17 cellular contexts compared by ENCODE assay signal in the genomic region with DNA sequence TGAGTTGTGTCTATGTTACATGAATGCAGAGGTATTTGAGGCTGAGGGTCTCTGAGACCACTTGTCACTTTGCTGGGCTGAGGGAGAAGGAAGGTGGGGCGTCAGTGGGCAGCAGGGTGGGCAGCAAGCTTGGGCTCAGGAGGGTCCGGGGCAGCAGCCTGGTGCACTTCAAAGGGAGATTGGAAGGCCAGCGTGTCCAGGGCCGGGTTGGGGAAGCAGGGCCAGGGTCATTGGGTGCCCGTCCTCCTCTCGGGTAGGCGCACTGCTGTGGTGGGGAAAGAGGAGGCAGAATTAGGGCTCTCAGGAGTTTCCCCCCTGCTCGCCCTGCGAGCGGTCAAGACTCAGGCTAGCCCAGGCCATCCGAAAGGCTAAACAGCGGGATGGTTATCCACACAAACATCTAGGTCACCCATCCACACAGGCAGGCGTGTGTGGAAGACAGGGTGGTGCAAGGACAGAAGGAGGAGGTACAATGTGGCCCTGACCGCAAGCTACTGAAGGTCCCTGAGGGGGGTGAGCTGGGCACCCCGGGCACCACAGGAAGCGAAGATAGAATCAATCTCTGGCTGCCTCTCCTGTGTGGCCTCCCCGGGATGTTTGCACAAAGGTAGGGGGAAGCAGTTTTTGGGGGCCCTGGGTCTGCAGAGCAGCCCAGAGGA. TPM values are rescaled to one million over a fixed set of nuclear protein-coding genes. Genes with fewer than 3 reads are reported as not detected.
A peak's percentile ranks its signal among the peaks of the same experiment; 100 is the strongest.
DNase-seq lines count a peak whose midpoint lies in the region; ATAC-seq and TF ChIP-seq lines count a peak whose summit lies in the region.
"Had no signal": no experiment of that assay in that cellular context is flagged by ENCODE, and none has a peak within 500 bp of the region (broad histone marks: within the 10 kb centered on the region; RNA-seq: fewer than 3 reads in every experiment).

No MANE protein-coding gene starts in this region.

- no peak overlapping the region for H3K4me3 Mint-ChIP-seq in activated naive CD8-positive, alpha-beta T cell treated with anti-CD3 and anti-CD28 coated beads, Interleukin-2, amount 10 ng/mL, durations not matched to agents 7 days and 5 days
- no peak overlapping the region for H3K4me3 Mint-ChIP-seq in activated naive CD8-positive, alpha-beta T cell treated with anti-CD3 and anti-CD28 coated beads for 36 hours

- peaks cover 13 to 21% of the 10 kb centered on the region in 2 donors for H3K36me3 ChIP-seq in ascending aorta
- H3K36me3 ChIP-seq in mucosa of descending colon (ENCODE audit: low read depth), result no peaks in the 10 kb centered on the region
- peaks cover 8% of the 10 kb centered on the region for H3K36me3 ChIP-seq in thoracic aorta
- H3K36me3 ChIP-seq: cardiac muscle cell, pancreas had no signal

- H3K4me1 Mint-ChIP-seq in activated naive CD8-positive, alpha-beta T cell treated with anti-CD3 and anti-CD28 coated beads, Interleukin-2, amount 10 ng/mL, durations not matched to agents 7 days and 5 days, result peaks cover 37% of the 10 kb centered on the region
- peaks cover 21% of the 10 kb centered on the region for H3K4me1 Mint-ChIP-seq in activated naive CD8-positive, alpha-beta T cell treated with anti-CD3 and anti-CD28 coated beads for 36 hours

- no peaks in the 10 kb centered on the region for H3K9me3 Mint-ChIP-seq in activated naive CD8-positive, alpha-beta T cell treated with anti-CD3 and anti-CD28 coated beads, Interleukin-2, amount 10 ng/mL, durations not matched to agents 7 days and 5 days
- H3K9me3 Mint-ChIP-seq in activated naive CD8-positive, alpha-beta T cell treated with anti-CD3 and anti-CD28 coated beads for 36 hours, result no peaks in the 10 kb centered on the region

- H3K27ac Mint-ChIP-seq in activated naive CD8-positive, alpha-beta T cell treated with anti-CD3 and anti-CD28 coated beads, Interleukin-2, amount 10 ng/mL, durations not matched to agents 7 days and 5 days, result peak overlapping the region; percentile 9
- H3K27ac Mint-ChIP-seq in activated naive CD8-positive, alpha-beta T cell treated with anti-CD3 and anti-CD28 coated beads for 36 hours, result no peak overlapping the region

- H3K27ac ChIP-seq in ascending aorta (peak overlapping the region; percentile 63 to 67), thoracic aorta (peak overlapping the region; percentile 61 to 71)
- H3K27ac ChIP-seq: cardiac muscle cell, pancreas, PC-9 had no signal

- ATAC-seq in activated naive CD8-positive, alpha-beta T cell treated with anti-CD3 and anti-CD28 coated beads, Interleukin-2, amount 10 ng/mL, durations not matched to agents 7 days and 5 days (ENCODE audit: low read depth), result no peak
- ATAC-seq in mucosa of descending colon (peak; percentile 3), thoracic aorta (ENCODE audit: insufficient number of reproducible peaks, low FRiP score, low read depth) (no peak)

- POLR2A ChIA-PET in activated naive CD8-positive, alpha-beta T cell treated with anti-CD3 and anti-CD28 coated beads, Interleukin-2, amount 10 ng/mL, durations not matched to agents 7 days and 5 days (lab: Charles Lee), result no interaction called here

- TF ChIP-seq CTCF in ascending aorta (IDR thresholded peaks at IDR 0.05) (no peak), mucosa of descending colon (IDR thresholded peaks at IDR 0.05) (no peak), thoracic aorta (IDR thresholded peaks at IDR 0.05) (no peak)

- H3K36me3 Mint-ChIP-seq in activated naive CD8-positive, alpha-beta T cell treated with anti-CD3 and anti-CD28 coated beads, Interleukin-2, amount 10 ng/mL, durations not matched to agents 7 days and 5 days, result peaks cover 37% of the 10 kb centered on the region
- peaks cover 14% of the 10 kb centered on the region for H3K36me3 Mint-ChIP-seq in activated naive CD8-positive, alpha-beta T cell treated with anti-CD3 and anti-CD28 coated beads for 36 hours

- no peaks in the 10 kb centered on the region for H3K9me3 ChIP-seq in ascending aorta
- no peaks in the 10 kb centered on the region for H3K9me3 ChIP-seq in mucosa of descending colon
- no peaks in the 10 kb centered on the region for H3K9me3 ChIP-seq in thoracic aorta
- H3K9me3 ChIP-seq: pancreas had no signal

- no peak for DNase-seq in activated naive CD8-positive, alpha-beta T cell treated with anti-CD3 and anti-CD28 coated beads, Interleukin-2, amount 10 ng/mL, durations not matched to agents 7 days and 5 days
- no peak for DNase-seq in activated naive CD8-positive, alpha-beta T cell treated with anti-CD3 and anti-CD28 coated beads for 36 hours
- DNase-seq in ascending aorta (ENCODE audit: low spot score in 2 of 2), result no peak
- no peak for DNase-seq in mucosa of descending colon
- no peak for DNase-seq in thoracic aorta (ENCODE audit: low spot score)
- no peak for DNase-seq in NCI-H1417 (lab: John Stamatoyannopoulos, UW)
- DNase-seq in COLO829 (ENCODE audit: low spot score), result no peak
- no peak for DNase-seq in cerebellum (ENCODE audit: low spot score)
- DNase-seq: activated CD4-positive, alpha-beta T cell treated with anti-CD3 and anti-CD28 coated beads, Interleukin-2, amount 50 U/mL, for 4 hours; activated gamma-delta T cell treated with Interleukin-2 at 50 U/mL for 16 hours; DMS53; left cardiac atrium; NCI-H1105; pancreas; stimulated activated CD4-positive, alpha-beta T cell treated with anti-CD3 and anti-CD28 coated beads, Interleukin-15, amount 100 ng/mL, for 24 hours had no signal

- H3K4me3 ChIP-seq in ascending aorta (no peak overlapping the region), mucosa of descending colon (no peak overlapping the region), thoracic aorta (no peak overlapping the region)
- H3K4me3 ChIP-seq: cardiac muscle cell, pancreas, PC-9 had no signal

- H3K27me3 ChIP-seq in ascending aorta, result no peaks in the 10 kb centered on the region
- no peaks in the 10 kb centered on the region for H3K27me3 ChIP-seq in thoracic aorta (replicated peaks; ENCODE audit: insufficient read depth)
- H3K27me3 ChIP-seq: cardiac muscle cell, pancreas had no signal

- H3K4me1 ChIP-seq in ascending aorta (peaks cover 20 to 40% of the 10 kb centered on the region in 2 donors), mucosa of descending colon (ENCODE audit: low read depth) (peaks cover 2% of the 10 kb centered on the region), thoracic aorta (ENCODE audit: control insufficient read depth in 1 of 2, low read depth in 2 of 2) (peaks cover 32 to 75% of the 10 kb centered on the region in 2 donors)

- no peaks in the 10 kb centered on the region for H3K27me3 Mint-ChIP-seq in activated naive CD8-positive, alpha-beta T cell treated with anti-CD3 and anti-CD28 coated beads, Interleukin-2, amount 10 ng/mL, durations not matched to agents 7 days and 5 days
- no peaks in the 10 kb centered on the region for H3K27me3 Mint-ChIP-seq in activated naive CD8-positive, alpha-beta T cell treated with anti-CD3 and anti-CD28 coated beads for 36 hours

- intact Hi-C loops in ascending aorta (cut with DNase I) (no loop called here), mucosa of descending colon (cut with DNase I, micrococcal nuclease) (no loop called here)

RNA-seq across cellular contexts. Expression of a gene that starts 37.7 kb away (rescaled TPM):
- total RNA-seq in activated naive CD8-positive, alpha-beta T cell treated with anti-CD3 and anti-CD28 coated beads, Interleukin-2, amount 10 ng/mL, durations not matched to agents 7 days and 5 days, result 100 to 1,000 TPM; 275 to 285 TPM
- total RNA-seq in activated naive CD8-positive, alpha-beta T cell treated with anti-CD3 and anti-CD28 coated beads for 36 hours, result 10 to 100 TPM; 84.3 to 86.9 TPM
- total RNA-seq in ascending aorta (182 TPM), mucosa of descending colon (10 to 100 TPM; 73.7 to 91.8 (median 90.8) TPM), thoracic aorta (100 to 1,000 TPM; 229 to 257 TPM), cerebellum (42.1 TPM)

RNA-seq across cellular contexts. Expression of a gene that starts 38.0 kb away (rescaled TPM):
- 10 to 100 TPM; 50.7 to 51.7 TPM for total RNA-seq in activated naive CD8-positive, alpha-beta T cell treated with anti-CD3 and anti-CD28 coated beads, Interleukin-2, amount 10 ng/mL, durations not matched to agents 7 days and 5 days
- 10 to 100 TPM; 43.1 to 46.0 TPM for total RNA-seq in activated naive CD8-positive, alpha-beta T cell treated with anti-CD3 and anti-CD28 coated beads for 36 hours
- total RNA-seq in ascending aorta, result 4.3 TPM
- total RNA-seq in mucosa of descending colon, result 10 to 100 TPM; 12.2 to 16.6 (median 13.6) TPM
- 10 to 100 TPM in 1 of 2 donors, 1 to 10 TPM in 1; 2.2 to 11.3 TPM for total RNA-seq in thoracic aorta
- 2.5 TPM for total RNA-seq in cerebellum
